8 cellular contexts compared by ENCODE assay signal in the genomic region with DNA sequence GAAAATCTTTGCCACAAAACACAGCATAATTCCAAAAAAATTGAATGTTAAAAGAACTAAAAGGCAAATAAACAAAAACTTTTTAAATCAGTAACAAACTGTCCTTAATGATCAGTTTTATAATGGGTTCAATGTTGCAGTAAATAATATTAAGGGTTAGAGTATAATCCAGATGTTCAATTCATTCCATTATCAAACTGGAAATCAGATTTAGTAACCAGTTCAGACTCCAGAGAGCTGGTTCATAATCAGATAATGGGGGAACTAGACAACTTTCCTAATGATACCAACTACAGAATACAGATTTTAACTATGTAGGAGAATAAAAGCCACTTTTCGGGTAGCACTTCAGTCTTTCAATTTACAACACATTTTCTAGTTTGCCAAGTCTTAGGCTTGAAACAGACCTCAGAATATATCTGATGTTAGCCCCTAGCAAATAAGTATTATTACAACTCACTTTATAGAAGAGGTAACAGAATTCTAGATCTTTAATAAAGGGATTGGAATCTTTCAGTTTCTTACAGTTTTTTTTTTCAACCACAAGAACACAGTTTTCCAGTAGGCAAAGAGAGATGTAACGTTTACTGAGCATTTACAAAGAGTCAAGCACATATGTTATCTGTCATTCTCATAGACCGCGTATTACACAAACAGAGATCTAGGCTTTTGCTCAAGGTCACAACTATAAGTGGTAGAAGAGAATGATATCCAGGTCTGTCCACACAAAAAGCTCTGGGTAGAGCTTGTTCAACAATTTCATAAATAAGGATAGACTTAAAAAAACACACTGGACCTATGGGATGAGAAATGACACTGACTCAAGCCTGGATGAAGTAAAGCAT. TPM values are rescaled to one million over a fixed set of nuclear protein-coding genes. Genes with fewer than 3 reads are reported as not detected.
DNase-seq lines count a peak whose midpoint lies in the region; ATAC-seq and TF ChIP-seq lines count a peak whose summit lies in the region.

No MANE protein-coding gene starts in this region.

- H3F3A ChIP-seq in PC-9 (ENCODE audit: insufficient read depth, low read depth) = peaks cover 13% of the 10 kb centered on the region; the same call in 1 of the 2 replicates

- H4K20me1 ChIP-seq in PC-9 (ENCODE audit: insufficient read depth) = no peaks in the 10 kb centered on the region

- H3K4me3 ChIP-seq in PC-9 = peak overlapping the region; percentile 82

- peaks cover 24% of the 10 kb centered on the region for H3K36me3 Mint-ChIP-seq in effector memory CD8-positive, alpha-beta T cell (ENCODE audit: insufficient read depth)
- H3K36me3 Mint-ChIP-seq in neural crest cell (ENCODE audit: low read depth) = no peaks in the 10 kb centered on the region

- intact Hi-C loops in PC-9 (cut with micrococcal nuclease; ENCODE audit: unreplicated experiment) = loop anchor here (10.0 kb wide), 1 partner anchor 710 kb away; a partner anchor contains a TSS

- H3K27ac ChIP-seq in PC-9 = peak overlapping the region; percentile 39

- H3K4me3 Mint-ChIP-seq in effector memory CD8-positive, alpha-beta T cell = peak overlapping the region; percentile 77 to 88
- H3K4me3 Mint-ChIP-seq in neural crest cell = peak overlapping the region; percentile 97

- TF ChIP-seq CTCF in PC-9 (conservative IDR thresholded peaks at IDR 0.05) (no peak), neural crest cell (conservative IDR thresholded peaks at IDR 0.05) (no peak)

- peak overlapping the region; percentile 91 for H3K4me2 ChIP-seq in PC-9

- H3K79me2 ChIP-seq in PC-9 (ENCODE audit: low read depth) = peaks cover 76% of the 10 kb centered on the region

- CTCF ChIA-PET in PC-9 (lab: Charles Lee) = no interaction called here

- H3K27me3 ChIP-seq in PC-9 (ENCODE audit: insufficient read depth, low read depth) = no peaks in the 10 kb centered on the region

- no peaks in the 10 kb centered on the region for H3K9me2 ChIP-seq in PC-9 (ENCODE audit: insufficient read depth)

- POLR2A ChIA-PET in PC-9 (lab: Charles Lee; ENCODE audit: unreplicated experiment) = interaction anchor here (0.7 kb wide), 1 partner anchor 138 kb away, joined by 4 read pairs; no protein-coding TSS in a partner anchor

- peaks cover 17 to 35% of the 10 kb centered on the region in 2 donors for H3K4me1 Mint-ChIP-seq in effector memory CD8-positive, alpha-beta T cell (ENCODE audit: low read depth in 2 of 2)
- peaks cover 31% of the 10 kb centered on the region for H3K4me1 Mint-ChIP-seq in neural crest cell

- BruUV-seq in PC-9 (replicated peaks; lab: Mats Ljungman, UMichigan) = no TSS peak

- no peaks in the 10 kb centered on the region for H3K9me3 Mint-ChIP-seq in effector memory CD8-positive, alpha-beta T cell
- H3K9me3 Mint-ChIP-seq in neural crest cell = no peaks in the 10 kb centered on the region

- peaks cover 36% of the 10 kb centered on the region for H3K4me1 ChIP-seq in PC-9 (replicated peaks; ENCODE audit: insufficient read depth)

- H3K27ac Mint-ChIP-seq in effector memory CD8-positive, alpha-beta T cell = peak overlapping the region; percentile 81 to 92
- no peak overlapping the region for H3K27ac Mint-ChIP-seq in neural crest cell (ENCODE audit: unreplicated experiment)

- H3K9me3 ChIP-seq in PC-9 (ENCODE audit: insufficient read depth, low read depth) = no peaks in the 10 kb centered on the region

- peak; percentile 72 for DNase-seq in SIG-M5 treated with dmso at 0.1 percent for 504 hours (lab: John Stamatoyannopoulos, UW; ENCODE audit: unreplicated experiment)
- no peak for DNase-seq in SIG-M5 (lab: John Stamatoyannopoulos, UW)
- DNase-seq in PC-9 = no peak
- DNase-seq in effector memory CD8-positive, alpha-beta T cell = no peak
- DNase-seq in neural crest cell (ENCODE audit: low read depth, low spot score) = no peak
- no peak for DNase-seq in NCI-H1930 (lab: John Stamatoyannopoulos, UW)
- DNase-seq in COLO668 (lab: John Stamatoyannopoulos, UW; ENCODE audit: unreplicated experiment) = no peak

- no peak for ATAC-seq in effector memory CD8-positive, alpha-beta T cell (replicated peaks)
- ATAC-seq in GM18858 (IDR thresholded peaks at IDR 0.05; ENCODE audit: unreplicated experiment) = no peak

- no peaks in the 10 kb centered on the region for H3K36me3 ChIP-seq in PC-9 (ENCODE audit: low read depth)

- no peaks in the 10 kb centered on the region for H3K27me3 Mint-ChIP-seq in effector memory CD8-positive, alpha-beta T cell
- no peaks in the 10 kb centered on the region for H3K27me3 Mint-ChIP-seq in neural crest cell (ENCODE audit: low read depth)

- peak overlapping the region; percentile 90 for H2AFZ ChIP-seq in PC-9

RNA-seq across cellular contexts. Expression of a gene that starts 1.9 kb away (rescaled TPM):
- total RNA-seq in PC-9 (2021) (51.8 and 77.4 TPM in 2 replicates), neural crest cell (15.9 and 17.3 TPM in 2 replicates)

RNA-seq across cellular contexts. Expression of a gene that starts 2.2 kb away (rescaled TPM):
- total RNA-seq in PC-9 (2021) (68.4 and 78.7 TPM in 2 replicates), neural crest cell (35.1 and 37.6 TPM in 2 replicates)

RNA-seq across cellular contexts. Expression of a gene that starts 20.7 kb away (rescaled TPM):
- 0.28 and 0.46 TPM in 2 replicates for total RNA-seq in PC-9 (2021)
- total RNA-seq in neural crest cell = 0.66 TPM in 1 of 2 replicates, not detected in the other
